13 cellular contexts compared by ENCODE assay signal in genomic region chr22:17846326-17846992, GRCh38.
DNase-seq lines count a peak whose midpoint lies in the region; ATAC-seq, FAIRE-seq and TF ChIP-seq lines count a peak whose summit lies in the region.
"Had no signal": no experiment of that assay in that cellular context is flagged by ENCODE, and none has a peak within 500 bp of the region (broad histone marks: within the 10 kb centered on the region; RNA-seq: fewer than 3 reads in every experiment).

No MANE protein-coding gene starts in this region.

- in situ Hi-C loops in HepG2 (cut with HindIII; ENCODE audit: extremely low pct_ligation_motif_present, low pct_unique_long_range_greater_than_20kb) = no loop called here

- WGBS in HepG2 (ENCODE audit: low lambda C conversion rate) = 99% methylated on average over 11 of the region's 13 CpGs
- 84% methylated on average over 5 of the region's 13 CpGs for WGBS in right lobe of liver (ENCODE audit: insufficient coverage, low coverage, low lambda C conversion rate, missing lambda C conversion rate)

- no peak for DNase-seq in HepG2 (ENCODE audit: low spot score)
- DNase-seq in right lobe of liver = no peak
- no peak for DNase-seq in right atrium auricular region (ENCODE audit: low spot score)
- DNase-seq in mucosa of gallbladder (ENCODE audit: low spot score) = no peak
- DNase-seq in activated T-cell treated with anti-CD3 and anti-CD28 coated beads, Interleukin-2, amount 50 U/mL, for 4 hours = no peak
- DNase-seq in head of caudate nucleus = no peak
- DNase-seq: activated T-cell treated with anti-CD3 and anti-CD28 coated beads, Interleukin-2, amount 50 U/mL, for 24 hours; naive thymus-derived CD8-positive, alpha-beta T cell; stimulated activated CD4-positive, alpha-beta T cell treated with anti-CD3 and anti-CD28 coated beads, Interleukin-4, amount 100 ng/mL, for 1 hour had no signal

- no peak overlapping the region for H2AFZ ChIP-seq in HepG2 (ENCODE audit: low read length)

- BruUV-seq in HepG2 (replicated peaks; lab: Mats Ljungman, UMichigan) = no TSS peak

- TF ChIP-seq RAD21 in HepG2 (CRISPR knock-in tag; IDR thresholded peaks at IDR 0.05) = no peak

- POLR2A ChIA-PET in HepG2 (lab: Yijun Ruan, JAX) = no interaction called here

- TF ChIP-seq POLR2A in HepG2 (IDR thresholded peaks at IDR 0.05; ENCODE audit: insufficient read depth in 1 of 2, low read depth in 2 of 2, low read length in 2 of 2) = no peak
- TF ChIP-seq POLR2A in right lobe of liver (IDR thresholded peaks at IDR 0.05) = no peak

- H3K9me3 ChIP-seq in HepG2 (ENCODE audit: low read length) (no peaks in the 10 kb centered on the region), right lobe of liver (no peaks in the 10 kb centered on the region), right atrium auricular region (no peaks in the 10 kb centered on the region)

- no peak for TF ChIP-seq EP300 in HepG2 (IDR thresholded peaks at IDR 0.05; ENCODE audit: low read depth in 2 of 2, low read length in 2 of 2)
- no peak for TF ChIP-seq EP300 in HepG2 (CRISPR knock-in tag; IDR thresholded peaks at IDR 0.05; ENCODE audit: borderline replicate concordance)

- H3K27ac ChIP-seq in HepG2 (ENCODE audit: extremely low read length, insufficient read depth, low read length) (no peak overlapping the region), right lobe of liver (no peak overlapping the region), right atrium auricular region (peak overlapping the region; percentile 70 to 83), rectal smooth muscle tissue (ENCODE audit: low read depth, low read length) (peak overlapping the region; percentile 95)

- no peak for FAIRE-seq in HepG2 (lab: Jason Lieb, UNC)
- FAIRE-seq: H54 had no signal

- H4K20me1 ChIP-seq in HepG2 (ENCODE audit: insufficient read depth, low read length) = no peaks in the 10 kb centered on the region

- CTCF ChIA-PET in HepG2 (lab: Yijun Ruan, JAX; ENCODE audit: low intra/inter-chr PET ratio, low total read pairs) = no interaction called here

- H3K36me3 Mint-ChIP-seq in activated T-cell treated with anti-CD3 and anti-CD28 coated beads, Interleukin-2, amount 50 U/mL, for 4 hours (ENCODE audit: insufficient read depth) = peaks cover 4% of the 10 kb centered on the region

- peaks cover 11% of the 10 kb centered on the region for H3K4me1 Mint-ChIP-seq in activated T-cell treated with anti-CD3 and anti-CD28 coated beads, Interleukin-2, amount 50 U/mL, for 4 hours (ENCODE audit: low read depth)

- H3K9me3 Mint-ChIP-seq in activated T-cell treated with anti-CD3 and anti-CD28 coated beads, Interleukin-2, amount 50 U/mL, for 4 hours = no peaks in the 10 kb centered on the region
- H3K9me3 Mint-ChIP-seq: activated T-cell treated with anti-CD3 and anti-CD28 coated beads, Interleukin-2, amount 50 U/mL, for 24 hours; central memory CD8-positive, alpha-beta T cell; naive thymus-derived CD8-positive, alpha-beta T cell had no signal

- TF ChIP-seq CTCF in HepG2 (CRISPR knock-in tag; IDR thresholded peaks at IDR 0.05) (no peak), right lobe of liver (IDR thresholded peaks at IDR 0.05) (no peak), right atrium auricular region (IDR thresholded peaks at IDR 0.05) (no peak)

- no peak overlapping the region for H3K4me3 Mint-ChIP-seq in activated T-cell treated with anti-CD3 and anti-CD28 coated beads, Interleukin-2, amount 50 U/mL, for 4 hours
- H3K4me3 Mint-ChIP-seq: activated T-cell treated with anti-CD3 and anti-CD28 coated beads, Interleukin-2, amount 50 U/mL, for 24 hours; central memory CD8-positive, alpha-beta T cell; naive thymus-derived CD8-positive, alpha-beta T cell had no signal

- no peaks in the 10 kb centered on the region for H3K27me3 Mint-ChIP-seq in activated T-cell treated with anti-CD3 and anti-CD28 coated beads, Interleukin-2, amount 50 U/mL, for 4 hours (ENCODE audit: low read depth)
- H3K27me3 Mint-ChIP-seq: activated T-cell treated with anti-CD3 and anti-CD28 coated beads, Interleukin-2, amount 50 U/mL, for 24 hours; central memory CD8-positive, alpha-beta T cell; naive thymus-derived CD8-positive, alpha-beta T cell had no signal

- ATAC-seq in HepG2 = peak; percentile 54
- ATAC-seq in right lobe of liver = no peak
- ATAC-seq in HG02981 (IDR thresholded peaks at IDR 0.05; ENCODE audit: unreplicated experiment) = no peak
- ATAC-seq in activated T-cell treated with anti-CD3 and anti-CD28 coated beads, Interleukin-2, amount 50 U/mL, for 4 hours = no peak
- ATAC-seq: naive thymus-derived CD8-positive, alpha-beta T cell had no signal

- no peak overlapping the region for H3K4me2 ChIP-seq in HepG2 (ENCODE audit: low read depth, low read length)

- H3K4me1 ChIP-seq in HepG2 (ENCODE audit: insufficient read depth, low read length) (peaks cover 20% of the 10 kb centered on the region), right lobe of liver (peaks cover 0 to 27% (median 5%) of the 10 kb centered on the region in 4 donors), right atrium auricular region (peaks cover 0 to 52% of the 10 kb centered on the region in 2 donors), rectal smooth muscle tissue (ENCODE audit: control insufficient read depth, insufficient read depth, low read length) (peaks cover 59% of the 10 kb centered on the region)

- H3K9ac ChIP-seq in HepG2 (ENCODE audit: insufficient read depth, low read depth, low read length) (no peak overlapping the region), rectal smooth muscle tissue (ENCODE audit: low read length) (no peak overlapping the region)

- intact Hi-C loops in HepG2 (cut with micrococcal nuclease; ENCODE audit: unreplicated experiment) = no loop called here
- intact Hi-C loops in right lobe of liver (cut with DNase I) = no loop called here
- intact Hi-C loops in head of caudate nucleus (cut with DNase I) = no loop called here

- 0 out of 5 replicates have a peak, but pooled peaks cover 0 to 2% of the 10 kb centered on the region in 2 experiments for H3K36me3 ChIP-seq in HepG2 (replicated peaks in 1 of 2; ENCODE audit: control insufficient read depth in 1 of 2, insufficient read depth in 2 of 2, low read length in 2 of 2)
- no peaks in the 10 kb centered on the region for H3K36me3 ChIP-seq in right lobe of liver
- H3K36me3 ChIP-seq in right atrium auricular region = peaks cover 5% of the 10 kb centered on the region
- no peaks in the 10 kb centered on the region for H3K36me3 ChIP-seq in rectal smooth muscle tissue (ENCODE audit: control insufficient read depth, insufficient read depth, low read length)

- H3K79me2 ChIP-seq in HepG2 (ENCODE audit: insufficient read depth, low read length) = no peaks in the 10 kb centered on the region

- H3K27me3 ChIP-seq in HepG2 (ENCODE audit: control insufficient read depth in 1 of 2, insufficient read depth in 2 of 2, low read length in 2 of 2) (no peaks in the 10 kb centered on the region), right lobe of liver (no peaks in the 10 kb centered on the region), right atrium auricular region (no peaks in the 10 kb centered on the region), rectal smooth muscle tissue (ENCODE audit: control insufficient read depth, insufficient read depth, low read length) (no peaks in the 10 kb centered on the region)

- no peak overlapping the region for H3K4me3 ChIP-seq in HepG2 (replicated peaks in 1 of 3; ENCODE audit: insufficient read depth in 1 of 3, low read depth in 2 of 3, low read length in 3 of 3)
- no peak overlapping the region for H3K4me3 ChIP-seq in right lobe of liver
- peak overlapping the region in 1 of 2 donors; percentile 3 for H3K4me3 ChIP-seq in right atrium auricular region
- H3K4me3 ChIP-seq in rectal smooth muscle tissue (ENCODE audit: low read length) = peak overlapping the region; percentile 14

TF ChIP-seq in HepG2, 621 proteins besides CTCF, POLR2A, EP300 and RAD21 (continues in another document):
- TF ChIP-seq NAIF1 (CRISPR knock-in tag; IDR thresholded peaks at IDR 0.05; ENCODE audit: borderline replicate concordance) = no peak
- TF ChIP-seq ZNF687 (CRISPR knock-in tag; IDR thresholded peaks at IDR 0.05) = 0 out of 2 replicates have a peak, but pooled peaks have one; percentile 18
- TF ChIP-seq SALL1 (CRISPR knock-in tag; IDR thresholded peaks at IDR 0.05) = peak; percentile 16; the same call in 1 of the 2 replicates

Comparison
In these comparisons a context has a peak if more than half of its experiments do, and no peak if none do; other contexts are left out.
1. H3K27ac ChIP-seq: peak in right atrium auricular region (2 of 2) and rectal smooth muscle tissue (single experiment); none in HepG2 (single experiment) and right lobe of liver (0 of 3).